ENCODE assay signal across 2 cellular contexts in the genomic region with DNA sequence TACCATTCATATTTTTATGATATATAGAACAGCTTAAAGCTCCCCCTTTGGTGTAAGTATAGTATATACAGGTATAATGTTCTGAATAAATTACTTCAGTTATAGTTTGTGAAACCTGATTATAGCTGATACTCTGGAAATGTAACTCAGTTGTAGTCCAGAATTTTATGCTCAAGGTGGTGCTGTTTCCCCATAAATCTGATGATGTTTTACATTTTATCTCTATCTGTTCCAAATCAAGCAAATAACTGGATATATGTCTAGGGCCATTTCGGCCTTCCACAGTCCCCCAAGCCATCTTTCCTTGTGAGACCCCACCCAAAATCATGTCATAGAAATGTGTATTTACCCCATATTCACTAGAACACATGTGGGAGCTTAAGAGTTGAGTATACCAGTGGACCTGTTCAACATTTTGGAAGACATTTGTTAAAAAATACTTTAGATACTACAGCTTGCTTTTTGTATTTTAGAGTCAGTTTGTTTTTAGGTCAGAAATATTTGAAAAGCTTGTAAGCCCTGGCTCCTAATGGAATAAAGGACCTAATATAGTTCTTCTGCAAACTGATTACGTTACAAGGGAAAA.
TF ChIP-seq lines count a peak whose summit lies in the region.

No MANE protein-coding gene starts in this region.

TF ChIP-seq in GM23338, 12 proteins besides CTCF, POLR2A, EP300 and RAD21 (continued from another document and continues in another):
- TF ChIP-seq EZH2phosphoT487 (IDR thresholded peaks at IDR 0.05; ENCODE audit: unreplicated experiment) (no peak), ZNF114 (CRISPR knock-in tag; IDR thresholded peaks at IDR 0.05) (no peak), EZH2 (IDR thresholded peaks at IDR 0.05; ENCODE audit: low read depth, unreplicated experiment) (no peak), NANOG (IDR thresholded peaks at IDR 0.05; ENCODE audit: borderline replicate concordance) (no peak), CREB1 (CRISPR knock-in tag; IDR thresholded peaks at IDR 0.05; ENCODE audit: low read depth) (no peak), STAT1 (IDR thresholded peaks at IDR 0.05; ENCODE audit: unreplicated experiment) (no peak), POLR2AphosphoS5 (IDR thresholded peaks at IDR 0.05; ENCODE audit: low read depth) (no peak)
- TF ChIP-seq, protein P1, sequence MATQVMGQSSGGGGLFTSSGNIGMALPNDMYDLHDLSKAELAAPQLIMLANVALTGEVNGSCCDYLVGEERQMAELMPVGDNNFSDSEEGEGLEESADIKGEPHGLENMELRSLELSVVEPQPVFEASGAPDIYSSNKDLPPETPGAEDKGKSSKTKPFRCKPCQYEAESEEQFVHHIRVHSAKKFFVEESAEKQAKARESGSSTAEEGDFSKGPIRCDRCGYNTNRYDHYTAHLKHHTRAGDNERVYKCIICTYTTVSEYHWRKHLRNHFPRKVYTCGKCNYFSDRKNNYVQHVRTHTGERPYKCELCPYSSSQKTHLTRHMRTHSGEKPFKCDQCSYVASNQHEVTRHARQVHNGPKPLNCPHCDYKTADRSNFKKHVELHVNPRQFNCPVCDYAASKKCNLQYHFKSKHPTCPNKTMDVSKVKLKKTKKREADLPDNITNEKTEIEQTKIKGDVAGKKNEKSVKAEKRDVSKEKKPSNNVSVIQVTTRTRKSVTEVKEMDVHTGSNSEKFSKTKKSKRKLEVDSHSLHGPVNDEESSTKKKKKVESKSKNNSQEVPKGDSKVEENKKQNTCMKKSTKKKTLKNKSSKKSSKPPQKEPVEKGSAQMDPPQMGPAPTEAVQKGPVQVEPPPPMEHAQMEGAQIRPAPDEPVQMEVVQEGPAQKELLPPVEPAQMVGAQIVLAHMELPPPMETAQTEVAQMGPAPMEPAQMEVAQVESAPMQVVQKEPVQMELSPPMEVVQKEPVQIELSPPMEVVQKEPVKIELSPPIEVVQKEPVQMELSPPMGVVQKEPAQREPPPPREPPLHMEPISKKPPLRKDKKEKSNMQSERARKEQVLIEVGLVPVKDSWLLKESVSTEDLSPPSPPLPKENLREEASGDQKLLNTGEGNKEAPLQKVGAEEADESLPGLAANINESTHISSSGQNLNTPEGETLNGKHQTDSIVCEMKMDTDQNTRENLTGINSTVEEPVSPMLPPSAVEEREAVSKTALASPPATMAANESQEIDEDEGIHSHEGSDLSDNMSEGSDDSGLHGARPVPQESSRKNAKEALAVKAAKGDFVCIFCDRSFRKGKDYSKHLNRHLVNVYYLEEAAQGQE (IDR thresholded peaks at IDR 0.05; ENCODE audit: unreplicated experiment): no peak
- TF ChIP-seq, protein P2, sequence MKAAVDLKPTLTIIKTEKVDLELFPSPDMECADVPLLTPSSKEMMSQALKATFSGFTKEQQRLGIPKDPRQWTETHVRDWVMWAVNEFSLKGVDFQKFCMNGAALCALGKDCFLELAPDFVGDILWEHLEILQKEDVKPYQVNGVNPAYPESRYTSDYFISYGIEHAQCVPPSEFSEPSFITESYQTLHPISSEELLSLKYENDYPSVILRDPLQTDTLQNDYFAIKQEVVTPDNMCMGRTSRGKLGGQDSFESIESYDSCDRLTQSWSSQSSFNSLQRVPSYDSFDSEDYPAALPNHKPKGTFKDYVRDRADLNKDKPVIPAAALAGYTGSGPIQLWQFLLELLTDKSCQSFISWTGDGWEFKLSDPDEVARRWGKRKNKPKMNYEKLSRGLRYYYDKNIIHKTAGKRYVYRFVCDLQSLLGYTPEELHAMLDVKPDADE (IDR thresholded peaks at IDR 0.05): no peak

TF ChIP-seq in H1, 55 proteins besides CTCF, POLR2A, EP300 and RAD21:
- TF ChIP-seq TEAD4 (IDR thresholded peaks at IDR 0.05; ENCODE audit: low read depth, low read length): 0 out of 2 replicates have a peak, but pooled peaks have one; percentile 14
- no peak for TF ChIP-seq CBX5 (IDR thresholded peaks at IDR 0.05; ENCODE audit: low read depth, low read length)
- TF ChIP-seq MAFK (IDR thresholded peaks at IDR 0.05; ENCODE audit: low read depth, low read length): no peak
- TF ChIP-seq, protein P3, sequence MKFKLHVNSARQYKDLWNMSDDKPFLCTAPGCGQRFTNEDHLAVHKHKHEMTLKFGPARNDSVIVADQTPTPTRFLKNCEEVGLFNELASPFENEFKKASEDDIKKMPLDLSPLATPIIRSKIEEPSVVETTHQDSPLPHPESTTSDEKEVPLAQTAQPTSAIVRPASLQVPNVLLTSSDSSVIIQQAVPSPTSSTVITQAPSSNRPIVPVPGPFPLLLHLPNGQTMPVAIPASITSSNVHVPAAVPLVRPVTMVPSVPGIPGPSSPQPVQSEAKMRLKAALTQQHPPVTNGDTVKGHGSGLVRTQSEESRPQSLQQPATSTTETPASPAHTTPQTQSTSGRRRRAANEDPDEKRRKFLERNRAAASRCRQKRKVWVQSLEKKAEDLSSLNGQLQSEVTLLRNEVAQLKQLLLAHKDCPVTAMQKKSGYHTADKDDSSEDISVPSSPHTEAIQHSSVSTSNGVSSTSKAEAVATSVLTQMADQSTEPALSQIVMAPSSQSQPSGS (IDR thresholded peaks at IDR 0.05; ENCODE audit: low read length): no peak
- TF ChIP-seq BCL11A (IDR thresholded peaks at IDR 0.05; ENCODE audit: low read depth in 2 of 2, low read length in 2 of 2): no peak
- TF ChIP-seq, protein P4, sequence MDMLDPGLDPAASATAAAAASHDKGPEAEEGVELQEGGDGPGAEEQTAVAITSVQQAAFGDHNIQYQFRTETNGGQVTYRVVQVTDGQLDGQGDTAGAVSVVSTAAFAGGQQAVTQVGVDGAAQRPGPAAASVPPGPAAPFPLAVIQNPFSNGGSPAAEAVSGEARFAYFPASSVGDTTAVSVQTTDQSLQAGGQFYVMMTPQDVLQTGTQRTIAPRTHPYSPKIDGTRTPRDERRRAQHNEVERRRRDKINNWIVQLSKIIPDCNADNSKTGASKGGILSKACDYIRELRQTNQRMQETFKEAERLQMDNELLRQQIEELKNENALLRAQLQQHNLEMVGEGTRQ (IDR thresholded peaks at IDR 0.05; ENCODE audit: low read length): no peak
